In genomic region chr7:115638853-115639252, GRCh38 we compare ENCODE assay signal across 10 cellular contexts.
"Had no signal": no experiment of that assay in that cellular context is flagged by ENCODE, and none has a peak within 500 bp of the region (broad histone marks: within the 10 kb centered on the region; RNA-seq: fewer than 3 reads in every experiment).

No MANE protein-coding gene starts in this region.

- H3K4me3 Mint-ChIP-seq: H9, HFFc6 had no signal

- H3K27ac Mint-ChIP-seq: H9, HFFc6 had no signal

- H3K9ac ChIP-seq: GM23248 had no signal

- H3K4me3 ChIP-seq: GM23248, HAP-1 had no signal

- ATAC-seq: HCT116 had no signal

- FAIRE-seq: H1, H54 had no signal

- DNase-seq: GM23248, GOT3, H7, H9, HCEC 1CT, HFFc6 had no signal

- H3K9me3 ChIP-seq: HAP-1 had no signal

- H3K4me1 ChIP-seq: HAP-1 had no signal

- H3K27ac ChIP-seq: GM23248 had no signal

- H3K36me3 ChIP-seq: HAP-1 had no signal

- H2AFZ ChIP-seq: GM23248 had no signal
